ENCODE assay signal across 7 cellular contexts in genomic region chr4:28686618-28687017, GRCh38.
DNase-seq lines count a peak whose midpoint lies in the region; ATAC-seq and TF ChIP-seq lines count a peak whose summit lies in the region.

No MANE protein-coding gene starts in this region.

- H3K4me3 ChIP-seq in kidney epithelial cell (ENCODE audit: low read depth, low read length) = no peak overlapping the region

- no peak for ATAC-seq in stimulated activated effector memory CD8-positive, alpha-beta T cell treated with anti-CD3 and anti-CD28 coated beads, Interleukin-12 subunit alpha, Interleukin-12 subunit beta, amount 100 ng/mL, for 72 hours
- ATAC-seq in naive thymus-derived CD8-positive, alpha-beta T cell = no peak
- no peak for ATAC-seq in HG03521 (IDR thresholded peaks at IDR 0.05; ENCODE audit: unreplicated experiment)

- no peaks in the 10 kb centered on the region for H3K36me3 Mint-ChIP-seq in activated naive CD8-positive, alpha-beta T cell treated with anti-CD3 and anti-CD28 coated beads for 36 hours
- no peaks in the 10 kb centered on the region for H3K36me3 Mint-ChIP-seq in stimulated activated effector memory CD8-positive, alpha-beta T cell treated with anti-CD3 and anti-CD28 coated beads, Interleukin-12 subunit alpha, Interleukin-12 subunit beta, amount 100 ng/mL, for 72 hours
- H3K36me3 Mint-ChIP-seq in naive thymus-derived CD8-positive, alpha-beta T cell = no peaks in the 10 kb centered on the region

- no peaks in the 10 kb centered on the region for H3K36me3 ChIP-seq in kidney epithelial cell (ENCODE audit: control insufficient read depth, insufficient read depth, low read length)

- H3K27ac Mint-ChIP-seq in activated naive CD8-positive, alpha-beta T cell treated with anti-CD3 and anti-CD28 coated beads for 36 hours = no peak overlapping the region
- no peak overlapping the region for H3K27ac Mint-ChIP-seq in stimulated activated effector memory CD8-positive, alpha-beta T cell treated with anti-CD3 and anti-CD28 coated beads, Interleukin-12 subunit alpha, Interleukin-12 subunit beta, amount 100 ng/mL, for 72 hours
- H3K27ac Mint-ChIP-seq in naive thymus-derived CD8-positive, alpha-beta T cell = no peak overlapping the region

- H3K27me3 ChIP-seq in kidney epithelial cell (ENCODE audit: control insufficient read depth, insufficient read depth, low read length) = no peaks in the 10 kb centered on the region

- peaks cover 2% of the 10 kb centered on the region for H3K9me3 Mint-ChIP-seq in activated naive CD8-positive, alpha-beta T cell treated with anti-CD3 and anti-CD28 coated beads for 36 hours
- H3K9me3 Mint-ChIP-seq in stimulated activated effector memory CD8-positive, alpha-beta T cell treated with anti-CD3 and anti-CD28 coated beads, Interleukin-12 subunit alpha, Interleukin-12 subunit beta, amount 100 ng/mL, for 72 hours = peaks cover 24% of the 10 kb centered on the region
- H3K9me3 Mint-ChIP-seq in naive thymus-derived CD8-positive, alpha-beta T cell = peaks cover 0 to 20% (median 6%) of the 10 kb centered on the region in 9 donors

- H3K4me1 Mint-ChIP-seq in activated naive CD8-positive, alpha-beta T cell treated with anti-CD3 and anti-CD28 coated beads for 36 hours = no peaks in the 10 kb centered on the region
- no peaks in the 10 kb centered on the region for H3K4me1 Mint-ChIP-seq in stimulated activated effector memory CD8-positive, alpha-beta T cell treated with anti-CD3 and anti-CD28 coated beads, Interleukin-12 subunit alpha, Interleukin-12 subunit beta, amount 100 ng/mL, for 72 hours
- H3K4me1 Mint-ChIP-seq in naive thymus-derived CD8-positive, alpha-beta T cell = no peaks in the 10 kb centered on the region

- DNase-seq in GM03348 (ENCODE audit: low spot score) = peak; percentile 21
- DNase-seq in HT1080 (ENCODE audit: low read depth) = peak; percentile 46
- peak; percentile 2 for DNase-seq in activated naive CD8-positive, alpha-beta T cell treated with anti-CD3 and anti-CD28 coated beads for 36 hours
- no peak for DNase-seq in kidney epithelial cell (ENCODE audit: low read depth)
- no peak for DNase-seq in stimulated activated effector memory CD8-positive, alpha-beta T cell treated with anti-CD3 and anti-CD28 coated beads, Interleukin-12 subunit alpha, Interleukin-12 subunit beta, amount 100 ng/mL, for 72 hours (ENCODE audit: low spot score in 2 of 2)
- DNase-seq in naive thymus-derived CD8-positive, alpha-beta T cell = no peak

- no peaks in the 10 kb centered on the region for H3K27me3 Mint-ChIP-seq in activated naive CD8-positive, alpha-beta T cell treated with anti-CD3 and anti-CD28 coated beads for 36 hours
- H3K27me3 Mint-ChIP-seq in naive thymus-derived CD8-positive, alpha-beta T cell = no peaks in the 10 kb centered on the region

- peak; percentile 75 for TF ChIP-seq CTCF in kidney epithelial cell (IDR thresholded peaks at IDR 0.05; ENCODE audit: insufficient read depth, low read length, poor library complexity, severe bottlenecking)

- no peak overlapping the region for H3K4me3 Mint-ChIP-seq in activated naive CD8-positive, alpha-beta T cell treated with anti-CD3 and anti-CD28 coated beads for 36 hours
- H3K4me3 Mint-ChIP-seq in stimulated activated effector memory CD8-positive, alpha-beta T cell treated with anti-CD3 and anti-CD28 coated beads, Interleukin-12 subunit alpha, Interleukin-12 subunit beta, amount 100 ng/mL, for 72 hours = no peak overlapping the region
- H3K4me3 Mint-ChIP-seq in naive thymus-derived CD8-positive, alpha-beta T cell = no peak overlapping the region

- POLR2A ChIA-PET in naive thymus-derived CD8-positive, alpha-beta T cell (lab: Charles Lee) = no interaction called here

Comparison
In these comparisons a context has a peak if more than half of its experiments do, and no peak if none do; other contexts are left out.
1. DNase-seq: peak in GM03348 (single experiment), HT1080 (single experiment) and activated naive CD8-positive, alpha-beta T cell treated with anti-CD3 and anti-CD28 coated beads for 36 hours (single experiment); none in kidney epithelial cell (single experiment), stimulated activated effector memory CD8-positive, alpha-beta T cell treated with anti-CD3 and anti-CD28 coated beads, Interleukin-12 subunit alpha, Interleukin-12 subunit beta, amount 100 ng/mL, for 72 hours (0 of 2) and naive thymus-derived CD8-positive, alpha-beta T cell (0 of 10).